ENCODE assay signal across 20 cellular contexts in the genomic region with DNA sequence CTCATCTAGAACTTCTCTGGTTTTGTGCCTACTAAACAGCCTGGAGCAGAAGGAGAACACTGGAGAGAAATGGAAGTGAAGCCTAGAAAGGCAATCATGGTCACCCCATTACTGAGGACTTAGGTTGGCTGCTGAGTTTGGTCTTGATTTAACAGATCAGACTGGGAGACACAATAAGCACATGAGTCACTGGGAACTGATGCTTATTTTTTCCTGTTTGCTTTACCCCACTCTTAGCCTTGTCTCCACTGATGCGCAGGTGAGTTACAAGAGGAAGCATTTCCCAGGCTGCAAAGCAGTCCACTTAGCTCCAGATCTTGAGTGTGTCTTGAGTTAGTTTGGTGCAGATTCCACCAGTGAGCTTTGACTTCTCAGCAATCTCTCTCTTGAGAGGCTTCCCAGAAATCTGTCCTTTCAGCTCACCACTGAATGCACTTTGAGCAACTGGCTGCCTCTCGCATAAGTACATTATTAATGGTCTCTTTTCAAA.
"Had no signal": no experiment of that assay in that cellular context is flagged by ENCODE, and none has a peak within 500 bp of the region (broad histone marks: within the 10 kb centered on the region; RNA-seq: fewer than 3 reads in every experiment).

No MANE protein-coding gene starts in this region.

- FAIRE-seq: TTC549 had no signal

- H2AFZ ChIP-seq: neural progenitor cell had no signal

- H3K27ac ChIP-seq: colonic mucosa, gastroesophageal sphincter, heart left ventricle, neural progenitor cell, psoas muscle, right lobe of liver, stomach had no signal

- H3K27me3 ChIP-seq: colonic mucosa, gastroesophageal sphincter, heart left ventricle, neural progenitor cell, right lobe of liver had no signal

- H3K9ac ChIP-seq: neural progenitor cell had no signal

- H3K4me3 ChIP-seq: colonic mucosa, gastroesophageal sphincter, heart left ventricle, neural progenitor cell, psoas muscle, right lobe of liver, smooth muscle cell, stomach had no signal

- H3K4me1 ChIP-seq: colonic mucosa, heart left ventricle, psoas muscle, right lobe of liver, stomach had no signal

- DNase-seq: activated CD4-positive, alpha-beta T cell treated with anti-CD3 and anti-CD28 coated beads for 48 hours; activated CD8-positive, alpha-beta T cell treated with anti-CD3 and anti-CD28 coated beads for 36 hours; activated naive CD4-positive, alpha-beta T cell; activated naive CD8-positive, alpha-beta T cell treated with anti-CD3 and anti-CD28 coated beads for 36 hours; activated T-cell treated with anti-CD3 and anti-CD28 coated beads, Interleukin-2, amount 50 U/mL, for 1 hour; amniotic stem cell; colonic mucosa; heart left ventricle; kidney glomerular epithelial cell; left ventricle myocardium superior; mesenchymal stem cell; naive thymus-derived CD4-positive, alpha-beta T cell; psoas muscle; right lobe of liver; stimulated activated CD4-positive, alpha-beta T cell treated with anti-CD3 and anti-CD28 coated beads, Interleukin-4, amount 100 ng/mL, for 1 hour; stomach had no signal

- H3K4me2 ChIP-seq: neural progenitor cell, smooth muscle cell had no signal

- H3K36me3 ChIP-seq: colonic mucosa, gastroesophageal sphincter, heart left ventricle, neural progenitor cell, right lobe of liver, stomach had no signal

- H3K9me3 ChIP-seq: colonic mucosa, gastroesophageal sphincter, heart left ventricle, psoas muscle, right lobe of liver, stomach had no signal
